Comparison of ENCODE assay signal across 29 cellular contexts in the genomic region with DNA sequence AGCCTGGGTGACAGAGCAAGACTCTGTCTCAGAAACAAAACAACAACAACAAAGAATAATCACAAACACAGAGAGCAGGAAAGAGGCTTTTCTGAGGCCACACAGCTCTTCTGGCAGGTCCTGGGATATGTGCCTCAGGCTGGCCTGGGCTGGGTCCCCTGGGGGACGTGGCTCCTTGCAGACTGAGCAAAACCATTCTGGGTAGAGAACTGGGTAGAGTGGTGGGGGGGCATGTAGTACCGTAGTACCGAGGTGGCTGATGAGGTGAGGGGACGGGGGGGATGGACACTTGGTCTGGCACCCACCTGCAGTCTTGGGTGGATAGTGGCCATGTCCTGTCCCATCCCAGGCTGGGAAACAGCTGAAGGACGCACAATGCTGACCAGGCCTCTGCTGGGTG. TPM values are rescaled to one million over a fixed set of nuclear protein-coding genes. Genes with fewer than 3 reads are reported as not detected.
"Had no signal": no experiment of that assay in that cellular context is flagged by ENCODE, and none has a peak within 500 bp of the region (broad histone marks: within the 10 kb centered on the region; RNA-seq: fewer than 3 reads in every experiment).

No MANE protein-coding gene starts in this region.

- H3K36me3 ChIP-seq: breast epithelium had no signal

- H3K27me3 Mint-ChIP-seq: activated B cell treated with CpG ODN at 0.5 μM for 24 hours; activated CD4-positive, alpha-beta T cell treated with anti-CD3 and anti-CD28 coated beads, Interleukin-2, amount 10 ng/mL, durations not matched to agents 7 days and 5 days; T-helper 17 cell had no signal

- H3K27ac ChIP-seq: breast epithelium had no signal

- H3K9me3 Mint-ChIP-seq: activated B cell treated with CpG ODN at 0.5 μM for 24 hours; activated CD4-positive, alpha-beta memory T cell treated with anti-CD3 and anti-CD28 coated beads for 36 hours; activated CD4-positive, alpha-beta T cell treated with anti-CD3 and anti-CD28 coated beads, Interleukin-2, amount 10 ng/mL, durations not matched to agents 7 days and 5 days; activated naive CD4-positive, alpha-beta T cell treated with anti-CD3 and anti-CD28 coated beads, Interleukin-2, amount 10 ng/mL, durations not matched to agents 7 days and 5 days; activated naive CD8-positive, alpha-beta T cell treated with anti-CD3 and anti-CD28 coated beads for 36 hours; activated T-cell treated with anti-CD3 and anti-CD28 coated beads, Interleukin-2, amount 50 U/mL, for 72 hours; activated T-helper 2 cell treated with anti-CD3 and anti-CD28 coated beads, Interferon-gamma antibody, Interleukin-2, Interleukin-4, amounts not matched to agents 10 μg/mL and 5 μg/mL and 100 μg/mL, durations not matched to agents 14 hours and 24 hours and 36 hours; IgD-negative memory B cell had no signal

- H3K4me1 Mint-ChIP-seq: activated B cell treated with CpG ODN at 0.5 μM for 24 hours; activated CD4-positive, alpha-beta T cell treated with anti-CD3 and anti-CD28 coated beads, Interleukin-2, amount 10 ng/mL, durations not matched to agents 7 days and 5 days; activated naive CD4-positive, alpha-beta T cell treated with anti-CD3 and anti-CD28 coated beads, Interleukin-2, amount 10 ng/mL, durations not matched to agents 7 days and 5 days; activated naive CD8-positive, alpha-beta T cell treated with anti-CD3 and anti-CD28 coated beads for 36 hours had no signal

- H3K4me1 ChIP-seq: breast epithelium had no signal

- H3K27ac Mint-ChIP-seq: activated B cell treated with CpG ODN at 0.5 μM for 24 hours; activated CD4-positive, alpha-beta memory T cell treated with anti-CD3 and anti-CD28 coated beads for 36 hours; activated CD4-positive, alpha-beta T cell treated with anti-CD3 and anti-CD28 coated beads, Interleukin-2, amount 10 ng/mL, durations not matched to agents 7 days and 5 days; activated naive CD4-positive, alpha-beta T cell treated with anti-CD3 and anti-CD28 coated beads, Interleukin-2, amount 10 ng/mL, durations not matched to agents 7 days and 5 days; activated naive CD8-positive, alpha-beta T cell treated with anti-CD3 and anti-CD28 coated beads for 36 hours; activated T-cell treated with anti-CD3 and anti-CD28 coated beads, Interleukin-2, amount 50 U/mL, for 72 hours; activated T-helper 2 cell treated with anti-CD3 and anti-CD28 coated beads, Interferon-gamma antibody, Interleukin-2, Interleukin-4, amounts not matched to agents 10 μg/mL and 5 μg/mL and 100 μg/mL, durations not matched to agents 14 hours and 24 hours and 36 hours; T-helper 17 cell had no signal

- H3K9me3 ChIP-seq: breast epithelium had no signal

- H3K4me3 Mint-ChIP-seq: activated B cell treated with CpG ODN at 0.5 μM for 24 hours; activated CD4-positive, alpha-beta memory T cell treated with anti-CD3 and anti-CD28 coated beads for 36 hours; activated CD4-positive, alpha-beta T cell treated with anti-CD3 and anti-CD28 coated beads, Interleukin-2, amount 10 ng/mL, durations not matched to agents 7 days and 5 days; activated naive CD4-positive, alpha-beta T cell treated with anti-CD3 and anti-CD28 coated beads, Interleukin-2, amount 10 ng/mL, durations not matched to agents 7 days and 5 days; activated naive CD8-positive, alpha-beta T cell treated with anti-CD3 and anti-CD28 coated beads for 36 hours; activated T-cell treated with anti-CD3 and anti-CD28 coated beads, Interleukin-2, amount 50 U/mL, for 72 hours; IgD-negative memory B cell; T-helper 17 cell had no signal

- ATAC-seq: activated T-cell treated with anti-CD3 and anti-CD28 coated beads, Interleukin-2, amount 50 U/mL, for 72 hours; Panc1; T-helper 17 cell had no signal

- H3K4me3 ChIP-seq: breast epithelium had no signal

- H3K36me3 Mint-ChIP-seq: activated CD4-positive, alpha-beta memory T cell treated with anti-CD3 and anti-CD28 coated beads for 36 hours; activated naive CD4-positive, alpha-beta T cell treated with anti-CD3 and anti-CD28 coated beads, Interleukin-2, amount 10 ng/mL, durations not matched to agents 7 days and 5 days; activated naive CD8-positive, alpha-beta T cell treated with anti-CD3 and anti-CD28 coated beads for 36 hours; IgD-negative memory B cell had no signal

- DNase-seq: activated B cell treated with CpG ODN at 0.5 μM for 24 hours; activated CD4-positive, alpha-beta memory T cell treated with anti-CD3 and anti-CD28 coated beads for 36 hours; activated CD4-positive, alpha-beta T cell treated with anti-CD3 and anti-CD28 coated beads for 1 hour; activated CD4-positive, alpha-beta T cell treated with anti-CD3 and anti-CD28 coated beads, Interleukin-2, amount 10 ng/mL, durations not matched to agents 7 days and 5 days; activated CD8-positive, alpha-beta memory T cell treated with anti-CD3 and anti-CD28 coated beads, Interleukin-2, amount 50 U/mL, for 4 hours; activated gamma-delta T cell treated with Interleukin-2 at 50 U/mL for 16 hours; activated naive CD4-positive, alpha-beta T cell treated with anti-CD3 and anti-CD28 coated beads, Interleukin-2, amount 10 ng/mL, durations not matched to agents 7 days and 5 days; activated naive CD8-positive, alpha-beta T cell treated with anti-CD3 and anti-CD28 coated beads for 36 hours; activated T-cell treated with anti-CD3 and anti-CD28 coated beads, Interleukin-2, amount 50 U/mL, for 72 hours; KG1; NCI-H1092 treated with DMSO at 0.1 percent for 48 hours; NCI-H1417 treated with DMSO at 0.1 percent for 48 hours; NCI-H1694; NCI-H2029 treated with DMSO at 0.1 percent for 48 hours; NCI-H345; NCI-H510A treated with DMSO at 0.1 percent for 48 hours; NCI-H69; NK-92 treated with Interleukin-12 subunit alpha and Interleukin-12 subunit beta, amount 100 ng/mL, for 24 hours; OCI-M1; RPMI8226; SHP77 treated with DMSO at 0.1 percent for 48 hours; T-helper 17 cell; T-helper 9 cell had no signal

- H3K27me3 ChIP-seq: breast epithelium had no signal

RNA-seq across cellular contexts. Expression of a gene that starts 6.0 kb away (rescaled TPM):
- total RNA-seq: activated B cell treated with CpG ODN at 0.5 μM for 24 hours; activated CD4-positive, alpha-beta memory T cell treated with anti-CD3 and anti-CD28 coated beads for 36 hours; activated CD4-positive, alpha-beta T cell treated with anti-CD3 and anti-CD28 coated beads, Interleukin-2, amount 10 ng/mL, durations not matched to agents 7 days and 5 days; activated naive CD8-positive, alpha-beta T cell treated with anti-CD3 and anti-CD28 coated beads for 36 hours; activated T-helper 2 cell treated with anti-CD3 and anti-CD28 coated beads, Interferon-gamma antibody, Interleukin-2, Interleukin-4, amounts not matched to agents 10 μg/mL and 5 μg/mL and 100 μg/mL, durations not matched to agents 14 hours and 24 hours and 36 hours; breast epithelium; MCF 10A; SK-MEL-5; T-helper 17 cell had no signal
- polyA plus RNA-seq: IgD-negative memory B cell had no signal

RNA-seq across cellular contexts. Expression of a gene that starts 10.3 kb away (rescaled TPM):
- total RNA-seq: activated B cell treated with CpG ODN at 0.5 μM for 24 hours; activated naive CD8-positive, alpha-beta T cell treated with anti-CD3 and anti-CD28 coated beads for 36 hours; activated T-cell treated with anti-CD3 and anti-CD28 coated beads, Interleukin-2, amount 50 U/mL, for 72 hours; activated T-helper 2 cell treated with anti-CD3 and anti-CD28 coated beads, Interferon-gamma antibody, Interleukin-2, Interleukin-4, amounts not matched to agents 10 μg/mL and 5 μg/mL and 100 μg/mL, durations not matched to agents 14 hours and 24 hours and 36 hours had no signal
- polyA plus RNA-seq: IgD-negative memory B cell had no signal

RNA-seq across cellular contexts. Expression of a gene that starts 12.2 kb away (rescaled TPM):
- polyA plus RNA-seq: IgD-negative memory B cell had no signal
